ENCODE assay signal across 11 cellular contexts in the genomic region with DNA sequence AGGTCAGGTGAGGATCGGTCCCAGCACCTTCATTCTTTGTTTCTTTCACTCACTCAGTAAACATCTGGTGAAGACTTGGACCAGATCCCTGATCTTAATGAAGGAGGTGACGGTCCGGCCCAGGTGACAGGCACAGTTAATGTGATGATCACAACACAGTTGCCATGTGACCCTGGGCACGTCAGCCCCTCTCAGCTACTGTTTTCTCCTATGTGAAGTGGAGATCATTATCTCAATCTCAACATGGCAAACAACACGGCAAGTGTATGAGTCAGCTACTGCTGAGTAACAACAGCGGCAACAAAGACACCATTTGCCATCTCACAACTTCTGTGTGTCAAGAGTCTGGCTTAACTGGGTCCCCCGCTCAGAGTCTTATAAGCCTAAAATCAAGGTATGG.
DNase-seq lines count a peak whose midpoint lies in the region; ATAC-seq and TF ChIP-seq lines count a peak whose summit lies in the region.
"Had no signal": no experiment of that assay in that cellular context is flagged by ENCODE, and none has a peak within 500 bp of the region (broad histone marks: within the 10 kb centered on the region; RNA-seq: fewer than 3 reads in every experiment).

No MANE protein-coding gene starts in this region.

- H3K27ac Mint-ChIP-seq in activated CD4-positive, alpha-beta T cell treated with anti-CD3 and anti-CD28 coated beads for 36 hours = peak overlapping the region; percentile 81
- H3K27ac Mint-ChIP-seq in T-cell = peak overlapping the region; percentile 80 to 86
- H3K27ac Mint-ChIP-seq: progenitor cell of endocrine pancreas had no signal

- intact Hi-C loops in activated CD4-positive, alpha-beta T cell treated with anti-CD3 and anti-CD28 coated beads for 36 hours (cut with DNase I, micrococcal nuclease) = loop anchor here in 1 of 2 experiments (10.0 kb wide), 1 partner anchor 363 kb away; no protein-coding TSS in a partner anchor

- POLR2A ChIA-PET in activated CD4-positive, alpha-beta T cell treated with anti-CD3 and anti-CD28 coated beads for 36 hours (lab: Charles Lee) = interaction anchor here (0.6 to 1.3 kb wide), 5 partner anchors 9 to 191 kb away, joined by 3 to 14 read pairs (median 4); partner anchors contain the start of gene GADD45B
- POLR2A ChIA-PET in T-cell (lab: Charles Lee) = interaction anchor here in 1 of 2 donors (1.2 kb wide), 1 partner anchor 152 kb away, joined by 3 read pairs; the partner anchor contains the start of gene GADD45B

- no peaks in the 10 kb centered on the region for H4K20me1 ChIP-seq in hepatocyte (ENCODE audit: insufficient read depth, poor library complexity, severe bottlenecking)

- no peaks in the 10 kb centered on the region for H3K27me3 ChIP-seq in hepatocyte

- H3K4me2 ChIP-seq in hepatocyte = no peak overlapping the region

- H3K9me3 ChIP-seq in hepatocyte (ENCODE audit: low read depth) = no peaks in the 10 kb centered on the region

- H3K4me3 ChIP-seq in hepatocyte = no peak overlapping the region

- H3K4me1 Mint-ChIP-seq in activated CD4-positive, alpha-beta T cell treated with anti-CD3 and anti-CD28 coated beads for 36 hours = peaks cover 39% of the 10 kb centered on the region
- peaks cover 42 to 62% (median 53%) of the 10 kb centered on the region in 3 donors for H3K4me1 Mint-ChIP-seq in T-cell

- ATAC-seq in activated CD4-positive, alpha-beta T cell treated with anti-CD3 and anti-CD28 coated beads for 36 hours = peak; percentile 20
- ATAC-seq in T-cell (replicated peaks in 1 of 4) = no peak
- no peak for ATAC-seq in HG02642 (IDR thresholded peaks at IDR 0.05; ENCODE audit: poor library complexity, unreplicated experiment)

- 85% methylated on average over 7 of the region's 7 CpGs for WGBS in hepatocyte (ENCODE audit: low lambda C conversion rate, missing lambda C conversion rate)

- no peak for DNase-seq in activated CD4-positive, alpha-beta T cell treated with anti-CD3 and anti-CD28 coated beads for 36 hours
- DNase-seq in activated CD4-positive, alpha-beta T cell treated with anti-CD3 and anti-CD28 coated beads, Interleukin-2, amount 50 U/mL, for 48 hours = no peak
- DNase-seq in T-cell (no peak), hepatocyte (ENCODE audit: low spot score) (no peak), substantia nigra (lab: John Stamatoyannopoulos, UW) (no peak), NCI-H345 (lab: John Stamatoyannopoulos, UW) (no peak), NCI-H187 (lab: John Stamatoyannopoulos, UW) (no peak)
- DNase-seq: activated CD8-positive, alpha-beta memory T cell treated with anti-CD3 and anti-CD28 coated beads, Interleukin-2, amount 10 ng/mL, durations not matched to agents 7 days and 5 days; NCI-H524 had no signal

- H3K36me3 ChIP-seq in hepatocyte (replicated peaks; ENCODE audit: insufficient read depth, low read depth) = no peaks in the 10 kb centered on the region

- no peaks in the 10 kb centered on the region for H3K79me2 ChIP-seq in hepatocyte

- H3K36me3 Mint-ChIP-seq in activated CD4-positive, alpha-beta T cell treated with anti-CD3 and anti-CD28 coated beads for 36 hours (ENCODE audit: low read depth) = peaks cover 14% of the 10 kb centered on the region
- H3K36me3 Mint-ChIP-seq in T-cell = no peaks in the 10 kb centered on the region

- H3K4me1 ChIP-seq in hepatocyte (ENCODE audit: insufficient read depth) = no peaks in the 10 kb centered on the region

- CTCF ChIA-PET in activated CD4-positive, alpha-beta T cell treated with anti-CD3 and anti-CD28 coated beads for 36 hours (lab: Charles Lee) = interaction anchor here (1.0 to 2.4 kb wide), 8 partner anchors 9 to 166 kb away, joined by 3 to 17 read pairs (median 7); no protein-coding TSS in a partner anchor
- CTCF ChIA-PET in T-cell (lab: Charles Lee) = interaction anchor here in 1 of 2 donors (1.1 kb wide), 1 partner anchor 152 kb away, joined by 5 read pairs; the partner anchor contains the start of gene GADD45B

- TF ChIP-seq CTCF in hepatocyte (IDR thresholded peaks at IDR 0.05; ENCODE audit: poor library complexity) = no peak

- H3K9me3 Mint-ChIP-seq in activated CD4-positive, alpha-beta T cell treated with anti-CD3 and anti-CD28 coated beads for 36 hours (ENCODE audit: low read depth) = peaks cover 16% of the 10 kb centered on the region
- peaks cover 0 to 8% (median 0%) of the 10 kb centered on the region in 3 donors for H3K9me3 Mint-ChIP-seq in T-cell

- no peaks in the 10 kb centered on the region for H3K9me2 ChIP-seq in hepatocyte (replicated peaks; ENCODE audit: insufficient read depth)

- peak overlapping the region; percentile 38 for H3K4me3 Mint-ChIP-seq in activated CD4-positive, alpha-beta T cell treated with anti-CD3 and anti-CD28 coated beads for 36 hours
- no peak overlapping the region for H3K4me3 Mint-ChIP-seq in T-cell
- H3K4me3 Mint-ChIP-seq: activated CD8-positive, alpha-beta memory T cell treated with anti-CD3 and anti-CD28 coated beads, Interleukin-2, amount 10 ng/mL, durations not matched to agents 7 days and 5 days had no signal

- no peak overlapping the region for H2AFZ ChIP-seq in hepatocyte

- no peaks in the 10 kb centered on the region for H3K27me3 Mint-ChIP-seq in activated CD4-positive, alpha-beta T cell treated with anti-CD3 and anti-CD28 coated beads for 36 hours
- H3K27me3 Mint-ChIP-seq in T-cell = no peaks in the 10 kb centered on the region
- H3K27me3 Mint-ChIP-seq: activated CD8-positive, alpha-beta memory T cell treated with anti-CD3 and anti-CD28 coated beads, Interleukin-2, amount 10 ng/mL, durations not matched to agents 7 days and 5 days; progenitor cell of endocrine pancreas had no signal

- H3K27ac ChIP-seq in hepatocyte = peak overlapping the region; percentile 90
- peak overlapping the region; percentile 73 for H3K27ac ChIP-seq in substantia nigra (ENCODE audit: low read depth, low read length, poor library complexity, severe bottlenecking)
